9 cellular contexts compared by ENCODE assay signal in the genomic region with DNA sequence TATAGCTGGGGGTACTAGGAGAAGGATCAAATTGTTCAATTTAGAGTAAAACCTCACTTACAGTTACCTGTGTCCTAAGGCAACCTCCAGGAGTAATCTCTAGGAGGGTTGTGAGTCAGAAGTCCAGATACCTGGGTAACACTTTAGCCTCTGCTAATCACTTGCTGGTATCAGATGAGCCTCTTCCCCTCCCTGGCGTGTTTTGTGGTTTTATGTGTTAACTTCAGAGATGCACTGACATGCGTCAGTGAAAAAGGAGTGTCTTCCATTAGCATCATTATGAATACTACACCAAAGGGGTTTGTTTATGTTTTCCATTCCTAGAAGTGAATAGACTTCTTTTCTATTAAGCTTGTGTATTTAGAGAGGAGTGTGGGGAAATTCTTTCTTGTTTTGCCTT.
DNase-seq lines count a peak whose midpoint lies in the region; ATAC-seq, FAIRE-seq and TF ChIP-seq lines count a peak whose summit lies in the region.
"Had no signal": no experiment of that assay in that cellular context is flagged by ENCODE, and none has a peak within 500 bp of the region (broad histone marks: within the 10 kb centered on the region; RNA-seq: fewer than 3 reads in every experiment).

No MANE protein-coding gene starts in this region.

- TF ChIP-seq CTCF in GM10266 (IDR thresholded peaks at IDR 0.05; ENCODE audit: control insufficient read depth, insufficient read depth, low read depth, missing control alignments) (no peak), HEK293 (tag by site-specific recombination; IDR thresholded peaks at IDR 0.05) (no peak), VCaP (conservative IDR thresholded peaks at IDR 0.05) (no peak), D721Med (IDR thresholded peaks at IDR 0.05; ENCODE audit: insufficient read depth, missing control alignments) (no peak)

- FAIRE-seq in D721Med (lab: Jason Lieb, UNC) = no peak

- POLR2A ChIA-PET in HEK293 (lab: Yijun Ruan, JAX) = no interaction called here

- ATAC-seq in SK-N-SH treated with all-trans-retinoic acid at 6 μM for 48 hours = no peak

- H3K36me3 ChIP-seq in HEK293 (ENCODE audit: control insufficient read depth in 2 of 2, insufficient read depth in 1 of 2, low read length in 2 of 2) = no peaks in the 10 kb centered on the region
- H3K36me3 ChIP-seq: right lobe of liver had no signal

- CTCF ChIA-PET in HEK293 (lab: Yijun Ruan, JAX) = interaction anchor here (0.6 kb wide), 1 partner anchor 138 kb away, joined by 3 read pairs; no protein-coding TSS in a partner anchor

- H3K4me3 ChIP-seq in HEK293 (ENCODE audit: low read depth, low read length) = no peak overlapping the region
- H3K4me3 ChIP-seq: right lobe of liver had no signal

- no peak overlapping the region for H3K27ac ChIP-seq in HEK293 (ENCODE audit: extremely low read depth, low read depth, low read length)
- peak overlapping the region; percentile 60 for H3K27ac ChIP-seq in VCaP
- H3K27ac ChIP-seq: right lobe of liver had no signal

- in situ Hi-C loops in ACHN (cut with HindIII; ENCODE audit: low pct_ligation_motif_present, low pct_unique_long_range_greater_than_20kb, low sequenced_read_pairs) = no loop called here

- no peaks in the 10 kb centered on the region for H3K9me3 ChIP-seq in HEK293 (ENCODE audit: control insufficient read depth, insufficient read depth, low read depth, low read length)
- H3K9me3 ChIP-seq: right lobe of liver had no signal

- H3K4me1 ChIP-seq in HEK293 (ENCODE audit: control insufficient read depth, insufficient read depth, low read length) = peaks cover 15% of the 10 kb centered on the region

- DNase-seq in GM10266 (ENCODE audit: extremely low spot score) (peak; percentile 6), kidney glomerular epithelial cell (lab: John Stamatoyannopoulos, UW) (peak; percentile 60), NCI-H2196 treated with DMSO at 0.1 percent for 48 hours (lab: John Stamatoyannopoulos, UW; ENCODE audit: unreplicated experiment) (no peak), D721Med (ENCODE audit: insufficient read length, low spot score) (no peak), ACHN (no peak)
- DNase-seq: right lobe of liver had no signal

TF ChIP-seq in HEK293, 187 proteins besides CTCF, POLR2A, EP300 and RAD21:
- TF ChIP-seq, protein P1, sequence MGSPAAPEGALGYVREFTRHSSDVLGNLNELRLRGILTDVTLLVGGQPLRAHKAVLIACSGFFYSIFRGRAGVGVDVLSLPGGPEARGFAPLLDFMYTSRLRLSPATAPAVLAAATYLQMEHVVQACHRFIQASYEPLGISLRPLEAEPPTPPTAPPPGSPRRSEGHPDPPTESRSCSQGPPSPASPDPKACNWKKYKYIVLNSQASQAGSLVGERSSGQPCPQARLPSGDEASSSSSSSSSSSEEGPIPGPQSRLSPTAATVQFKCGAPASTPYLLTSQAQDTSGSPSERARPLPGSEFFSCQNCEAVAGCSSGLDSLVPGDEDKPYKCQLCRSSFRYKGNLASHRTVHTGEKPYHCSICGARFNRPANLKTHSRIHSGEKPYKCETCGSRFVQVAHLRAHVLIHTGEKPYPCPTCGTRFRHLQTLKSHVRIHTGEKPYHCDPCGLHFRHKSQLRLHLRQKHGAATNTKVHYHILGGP (tag by site-specific recombination; IDR thresholded peaks at IDR 0.05) = 0 out of 2 replicates have a peak, but pooled peaks have one; percentile 46
- TF ChIP-seq ZNF37A (tag by site-specific recombination; IDR thresholded peaks at IDR 0.05) (no peak), WT1 (tag by site-specific recombination; IDR thresholded peaks at IDR 0.05) (peak; percentile 57), GLI2 (tag by site-specific recombination; IDR thresholded peaks at IDR 0.05; ENCODE audit: borderline replicate concordance, low read depth) (no peak)

TF ChIP-seq in SK-N-SH treated with all-trans-retinoic acid at 6 μM for 48 hours, 23 proteins besides CTCF, POLR2A, EP300 and RAD21 (continues in another document):
- TF ChIP-seq, protein P2, sequence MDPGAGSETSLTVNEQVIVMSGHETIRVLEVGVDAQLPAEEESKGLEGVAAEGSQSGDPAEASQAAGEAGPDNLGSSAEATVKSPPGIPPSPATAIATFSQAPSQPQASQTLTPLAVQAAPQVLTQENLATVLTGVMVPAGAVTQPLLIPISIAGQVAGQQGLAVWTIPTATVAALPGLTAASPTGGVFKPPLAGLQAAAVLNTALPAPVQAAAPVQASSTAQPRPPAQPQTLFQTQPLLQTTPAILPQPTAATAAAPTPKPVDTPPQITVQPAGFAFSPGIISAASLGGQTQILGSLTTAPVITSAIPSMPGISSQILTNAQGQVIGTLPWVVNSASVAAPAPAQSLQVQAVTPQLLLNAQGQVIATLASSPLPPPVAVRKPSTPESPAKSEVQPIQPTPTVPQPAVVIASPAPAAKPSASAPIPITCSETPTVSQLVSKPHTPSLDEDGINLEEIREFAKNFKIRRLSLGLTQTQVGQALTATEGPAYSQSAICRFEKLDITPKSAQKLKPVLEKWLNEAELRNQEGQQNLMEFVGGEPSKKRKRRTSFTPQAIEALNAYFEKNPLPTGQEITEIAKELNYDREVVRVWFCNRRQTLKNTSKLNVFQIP (CRISPR knock-in tag; IDR thresholded peaks at IDR 0.05; ENCODE audit: borderline replicate concordance, low read depth) = no peak
- TF ChIP-seq BACH2 (CRISPR knock-in tag; IDR thresholded peaks at IDR 0.05; ENCODE audit: borderline replicate concordance) = no peak
- no peak for TF ChIP-seq SNAI2 (CRISPR knock-in tag; IDR thresholded peaks at IDR 0.05)
- TF ChIP-seq, protein P3, sequence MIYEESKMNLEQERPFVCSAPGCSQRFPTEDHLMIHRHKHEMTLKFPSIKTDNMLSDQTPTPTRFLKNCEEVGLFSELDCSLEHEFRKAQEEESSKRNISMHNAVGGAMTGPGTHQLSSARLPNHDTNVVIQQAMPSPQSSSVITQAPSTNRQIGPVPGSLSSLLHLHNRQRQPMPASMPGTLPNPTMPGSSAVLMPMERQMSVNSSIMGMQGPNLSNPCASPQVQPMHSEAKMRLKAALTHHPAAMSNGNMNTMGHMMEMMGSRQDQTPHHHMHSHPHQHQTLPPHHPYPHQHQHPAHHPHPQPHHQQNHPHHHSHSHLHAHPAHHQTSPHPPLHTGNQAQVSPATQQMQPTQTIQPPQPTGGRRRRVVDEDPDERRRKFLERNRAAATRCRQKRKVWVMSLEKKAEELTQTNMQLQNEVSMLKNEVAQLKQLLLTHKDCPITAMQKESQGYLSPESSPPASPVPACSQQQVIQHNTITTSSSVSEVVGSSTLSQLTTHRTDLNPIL (CRISPR knock-in tag; IDR thresholded peaks at IDR 0.05; ENCODE audit: low read depth) = no peak
- TF ChIP-seq, protein P4, sequence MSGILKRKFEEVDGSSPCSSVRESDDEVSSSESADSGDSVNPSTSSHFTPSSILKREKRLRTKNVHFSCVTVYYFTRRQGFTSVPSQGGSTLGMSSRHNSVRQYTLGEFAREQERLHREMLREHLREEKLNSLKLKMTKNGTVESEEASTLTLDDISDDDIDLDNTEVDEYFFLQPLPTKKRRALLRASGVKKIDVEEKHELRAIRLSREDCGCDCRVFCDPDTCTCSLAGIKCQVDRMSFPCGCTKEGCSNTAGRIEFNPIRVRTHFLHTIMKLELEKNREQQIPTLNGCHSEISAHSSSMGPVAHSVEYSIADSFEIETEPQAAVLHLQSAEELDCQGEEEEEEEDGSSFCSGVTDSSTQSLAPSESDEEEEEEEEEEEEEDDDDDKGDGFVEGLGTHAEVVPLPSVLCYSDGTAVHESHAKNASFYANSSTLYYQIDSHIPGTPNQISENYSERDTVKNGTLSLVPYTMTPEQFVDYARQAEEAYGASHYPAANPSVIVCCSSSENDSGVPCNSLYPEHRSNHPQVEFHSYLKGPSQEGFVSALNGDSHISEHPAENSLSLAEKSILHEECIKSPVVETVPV (CRISPR knock-in tag; IDR thresholded peaks at IDR 0.05) = no peak
- TF ChIP-seq, protein P5, sequence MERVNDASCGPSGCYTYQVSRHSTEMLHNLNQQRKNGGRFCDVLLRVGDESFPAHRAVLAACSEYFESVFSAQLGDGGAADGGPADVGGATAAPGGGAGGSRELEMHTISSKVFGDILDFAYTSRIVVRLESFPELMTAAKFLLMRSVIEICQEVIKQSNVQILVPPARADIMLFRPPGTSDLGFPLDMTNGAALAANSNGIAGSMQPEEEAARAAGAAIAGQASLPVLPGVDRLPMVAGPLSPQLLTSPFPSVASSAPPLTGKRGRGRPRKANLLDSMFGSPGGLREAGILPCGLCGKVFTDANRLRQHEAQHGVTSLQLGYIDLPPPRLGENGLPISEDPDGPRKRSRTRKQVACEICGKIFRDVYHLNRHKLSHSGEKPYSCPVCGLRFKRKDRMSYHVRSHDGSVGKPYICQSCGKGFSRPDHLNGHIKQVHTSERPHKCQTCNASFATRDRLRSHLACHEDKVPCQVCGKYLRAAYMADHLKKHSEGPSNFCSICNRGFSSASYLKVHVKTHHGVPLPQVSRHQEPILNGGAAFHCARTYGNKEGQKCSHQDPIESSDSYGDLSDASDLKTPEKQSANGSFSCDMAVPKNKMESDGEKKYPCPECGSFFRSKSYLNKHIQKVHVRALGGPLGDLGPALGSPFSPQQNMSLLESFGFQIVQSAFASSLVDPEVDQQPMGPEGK (CRISPR knock-in tag; IDR thresholded peaks at IDR 0.05; ENCODE audit: borderline replicate concordance) = no peak
- TF ChIP-seq ZNF70 (CRISPR knock-in tag; IDR thresholded peaks at IDR 0.05) = no peak
- no peak for TF ChIP-seq OSR1 (CRISPR knock-in tag; IDR thresholded peaks at IDR 0.05)
- TF ChIP-seq ZNF8 (CRISPR knock-in tag; IDR thresholded peaks at IDR 0.05) = no peak
- TF ChIP-seq, protein P6, sequence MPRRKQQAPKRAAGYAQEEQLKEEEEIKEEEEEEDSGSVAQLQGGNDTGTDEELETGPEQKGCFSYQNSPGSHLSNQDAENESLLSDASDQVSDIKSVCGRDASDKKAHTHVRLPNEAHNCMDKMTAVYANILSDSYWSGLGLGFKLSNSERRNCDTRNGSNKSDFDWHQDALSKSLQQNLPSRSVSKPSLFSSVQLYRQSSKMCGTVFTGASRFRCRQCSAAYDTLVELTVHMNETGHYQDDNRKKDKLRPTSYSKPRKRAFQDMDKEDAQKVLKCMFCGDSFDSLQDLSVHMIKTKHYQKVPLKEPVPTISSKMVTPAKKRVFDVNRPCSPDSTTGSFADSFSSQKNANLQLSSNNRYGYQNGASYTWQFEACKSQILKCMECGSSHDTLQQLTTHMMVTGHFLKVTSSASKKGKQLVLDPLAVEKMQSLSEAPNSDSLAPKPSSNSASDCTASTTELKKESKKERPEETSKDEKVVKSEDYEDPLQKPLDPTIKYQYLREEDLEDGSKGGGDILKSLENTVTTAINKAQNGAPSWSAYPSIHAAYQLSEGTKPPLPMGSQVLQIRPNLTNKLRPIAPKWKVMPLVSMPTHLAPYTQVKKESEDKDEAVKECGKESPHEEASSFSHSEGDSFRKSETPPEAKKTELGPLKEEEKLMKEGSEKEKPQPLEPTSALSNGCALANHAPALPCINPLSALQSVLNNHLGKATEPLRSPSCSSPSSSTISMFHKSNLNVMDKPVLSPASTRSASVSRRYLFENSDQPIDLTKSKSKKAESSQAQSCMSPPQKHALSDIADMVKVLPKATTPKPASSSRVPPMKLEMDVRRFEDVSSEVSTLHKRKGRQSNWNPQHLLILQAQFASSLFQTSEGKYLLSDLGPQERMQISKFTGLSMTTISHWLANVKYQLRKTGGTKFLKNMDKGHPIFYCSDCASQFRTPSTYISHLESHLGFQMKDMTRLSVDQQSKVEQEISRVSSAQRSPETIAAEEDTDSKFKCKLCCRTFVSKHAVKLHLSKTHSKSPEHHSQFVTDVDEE (CRISPR knock-in tag; IDR thresholded peaks at IDR 0.05) = no peak

Comparison
In these comparisons a context has a peak if more than half of its experiments do, and no peak if none do; other contexts are left out.
1. DNase-seq: peak in GM10266 (single experiment) and kidney glomerular epithelial cell (single experiment); none in NCI-H2196 treated with DMSO at 0.1 percent for 48 hours (single experiment), D721Med (single experiment) and ACHN (single experiment).